ENCODE assay signal across 8 cellular contexts in the genomic region with DNA sequence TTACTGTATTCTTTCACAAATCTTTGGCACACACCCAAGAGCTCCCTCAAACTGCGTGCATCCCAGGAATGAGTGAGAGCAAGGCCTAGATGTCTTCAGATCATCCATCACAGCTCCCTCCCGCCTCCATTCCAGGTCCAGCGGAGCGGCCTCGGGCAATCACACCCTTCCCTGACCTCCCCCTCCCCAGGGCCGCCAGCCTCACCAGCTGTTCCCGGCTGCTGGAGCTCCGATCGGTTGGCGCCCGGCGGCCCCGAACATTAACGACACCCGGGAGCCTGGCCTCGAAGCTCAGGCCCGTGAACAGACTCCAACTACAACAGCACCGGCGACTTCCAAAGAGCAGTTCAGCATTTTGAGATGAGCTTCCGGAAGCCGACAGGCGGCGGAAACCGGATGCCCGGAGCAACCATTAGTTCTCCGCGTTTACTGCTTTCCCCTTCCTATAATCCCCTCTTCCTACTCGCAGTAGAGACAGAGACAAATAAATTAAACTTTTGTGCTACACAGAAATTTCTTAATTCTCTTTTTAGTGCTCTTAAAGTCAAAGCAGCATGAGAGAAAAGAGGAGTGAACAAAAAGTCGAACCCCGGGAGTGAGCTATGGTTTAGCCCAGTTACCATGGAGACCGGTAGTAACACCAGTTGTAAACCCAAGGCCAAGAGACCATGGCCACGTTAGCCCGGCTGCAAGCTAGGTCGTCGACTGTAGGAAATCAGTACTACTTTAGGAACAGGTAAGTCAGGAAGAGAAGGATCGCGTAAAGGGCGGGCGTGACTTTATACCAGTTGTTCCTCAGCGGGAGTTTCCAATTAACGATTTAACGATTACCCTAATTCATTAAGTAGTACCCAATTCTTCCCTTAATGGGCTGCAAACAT. TPM values are rescaled to one million over a fixed set of nuclear protein-coding genes. Genes with fewer than 3 reads are reported as not detected.
DNase-seq lines count a peak whose midpoint lies in the region; ATAC-seq and TF ChIP-seq lines count a peak whose summit lies in the region.

Gene GPATCH2 (minus strand): TSS at position 380 of the 881 bp plus-strand sequence. CDS start 119 bp downstream, at position 261.
Gene SPATA17 (plus strand): TSS at position 634 of the 881 bp plus-strand sequence. CDS start 35 bp downstream, at position 669.

- peak; percentile 93 for DNase-seq in Caki2 (ENCODE audit: low read depth)
- peak; percentile 96 for DNase-seq in HT-29 (ENCODE audit: low spot score)
- DNase-seq in NOMO-1 treated with DMSO at 0.1 percent for 48 hours (lab: John Stamatoyannopoulos, UW; ENCODE audit: unreplicated experiment) = peak; percentile 90
- peak; percentile 85 for DNase-seq in activated CD8-positive, alpha-beta memory T cell treated with anti-CD3 and anti-CD28 coated beads, Interleukin-2, amount 10 ng/mL, durations not matched to agents 7 days and 5 days
- DNase-seq in endodermal cell = peak; percentile 90
- DNase-seq in stimulated activated CD8-positive, alpha-beta memory T cell treated with anti-CD3 and anti-CD28 coated beads, Interleukin-15, amount 100 ng/mL, for 24 hours (ENCODE audit: low read depth) = peak; percentile 24

- H3K27ac ChIP-seq in endodermal cell (ENCODE audit: low read depth, low read length) (peak within 1 kb of the TSS; percentile 99), mesodermal cell (ENCODE audit: low read depth, low read length, severe bottlenecking) (peak within 1 kb of the TSS; percentile 99)

- H3K4me1 ChIP-seq in endodermal cell (ENCODE audit: control insufficient read depth, insufficient read depth, low read length) = no peaks in the 10 kb centered on the region
- no peaks in the 10 kb centered on the region for H3K4me1 ChIP-seq in mesodermal cell (ENCODE audit: control insufficient read depth, insufficient read depth, low read length, poor library complexity, severe bottlenecking)

- peaks cover 28% of the 10 kb centered on the region for H3K4me1 Mint-ChIP-seq in activated CD8-positive, alpha-beta memory T cell treated with anti-CD3 and anti-CD28 coated beads, Interleukin-2, amount 10 ng/mL, durations not matched to agents 7 days and 5 days
- H3K4me1 Mint-ChIP-seq in endodermal cell = peaks cover 9% of the 10 kb centered on the region

- peak within 1 kb of the TSS; percentile 97 for H3K27ac Mint-ChIP-seq in activated CD8-positive, alpha-beta memory T cell treated with anti-CD3 and anti-CD28 coated beads, Interleukin-2, amount 10 ng/mL, durations not matched to agents 7 days and 5 days
- peak within 1 kb of the TSS; percentile 100 for H3K27ac Mint-ChIP-seq in endodermal cell

- in situ Hi-C loops in Caki2 (cut with HindIII; ENCODE audit: low pct_unique_long_range_greater_than_20kb, low sequenced_read_pairs) = no loop called here

- peaks cover 2% of the 10 kb centered on the region for H3K27me3 Mint-ChIP-seq in activated CD8-positive, alpha-beta memory T cell treated with anti-CD3 and anti-CD28 coated beads, Interleukin-2, amount 10 ng/mL, durations not matched to agents 7 days and 5 days
- H3K27me3 Mint-ChIP-seq in endodermal cell (ENCODE audit: insufficient read depth) = peaks cover 3% of the 10 kb centered on the region

- H3K4me3 Mint-ChIP-seq in activated CD8-positive, alpha-beta memory T cell treated with anti-CD3 and anti-CD28 coated beads, Interleukin-2, amount 10 ng/mL, durations not matched to agents 7 days and 5 days = peak within 1 kb of the TSS; percentile 89
- peak within 1 kb of the TSS; percentile 92 for H3K4me3 Mint-ChIP-seq in endodermal cell

- H3K9me3 Mint-ChIP-seq in activated CD8-positive, alpha-beta memory T cell treated with anti-CD3 and anti-CD28 coated beads, Interleukin-2, amount 10 ng/mL, durations not matched to agents 7 days and 5 days (ENCODE audit: low read depth) = no peaks in the 10 kb centered on the region
- no peaks in the 10 kb centered on the region for H3K9me3 Mint-ChIP-seq in endodermal cell

- ATAC-seq in GM21360 (IDR thresholded peaks at IDR 0.05; ENCODE audit: unreplicated experiment) = peak; percentile 97
- peak; percentile 95 for ATAC-seq in activated CD8-positive, alpha-beta memory T cell treated with anti-CD3 and anti-CD28 coated beads, Interleukin-2, amount 10 ng/mL, durations not matched to agents 7 days and 5 days

- H3K9ac ChIP-seq in endodermal cell (ENCODE audit: extremely low read depth, low read length, poor library complexity, severe bottlenecking) = peak within 1 kb of the TSS; percentile 100

- H3K27me3 ChIP-seq in endodermal cell (ENCODE audit: control insufficient read depth, insufficient read depth, low read length, poor library complexity, severe bottlenecking) = no peaks in the 10 kb centered on the region

- TF ChIP-seq CTCF in endodermal cell (conservative IDR thresholded peaks at IDR 0.05) = peak; percentile 60

- H3K9me3 ChIP-seq in endodermal cell (ENCODE audit: control insufficient read depth, low read length) (no peaks in the 10 kb centered on the region), mesodermal cell (ENCODE audit: control insufficient read depth, low read length) (no peaks in the 10 kb centered on the region)

- 1% methylated on average over 17 to 42 of the region's 42 CpGs for WGBS in endodermal cell (ENCODE audit: insufficient coverage in 1 of 2, insufficient read length in 1 of 2), 2 experiments
- WGBS in mesodermal cell (ENCODE audit: insufficient coverage in 2 of 2), 2 experiments = 2% methylated on average over 12 to 25 of the region's 42 CpGs

- CTCF ChIA-PET in activated CD8-positive, alpha-beta memory T cell treated with anti-CD3 and anti-CD28 coated beads, Interleukin-2, amount 10 ng/mL, durations not matched to agents 7 days and 5 days (lab: Charles Lee) = interaction anchor here (1.1 to 1.6 kb wide), 3 partner anchors 10 to 149 kb away, joined by 3 to 5 read pairs (median 5); no protein-coding TSS in a partner anchor

- no peaks in the 10 kb centered on the region for H3K36me3 ChIP-seq in endodermal cell (ENCODE audit: control insufficient read depth, insufficient read depth, low read length)
- no peaks in the 10 kb centered on the region for H3K36me3 ChIP-seq in mesodermal cell (ENCODE audit: control insufficient read depth, insufficient read depth, low read length)

- no peaks in the 10 kb centered on the region for H3K36me3 Mint-ChIP-seq in activated CD8-positive, alpha-beta memory T cell treated with anti-CD3 and anti-CD28 coated beads, Interleukin-2, amount 10 ng/mL, durations not matched to agents 7 days and 5 days
- no peaks in the 10 kb centered on the region for H3K36me3 Mint-ChIP-seq in endodermal cell (ENCODE audit: low read depth)

- H3K4me3 ChIP-seq in endodermal cell (ENCODE audit: low read length) (peak within 1 kb of the TSS; percentile 96), mesodermal cell (ENCODE audit: extremely low read depth, insufficient read depth, low read length, poor library complexity, severe bottlenecking) (peak within 1 kb of the TSS; percentile 82)

RNA-seq across cellular contexts. Expression of gene GPATCH2, which starts in this region (rescaled TPM):
- total RNA-seq in Caki2 (2014; rRNA removed; shearing (Covaris generic); ENCODE audit: low replicate concordance) = 8.4 and 10.2 TPM in 2 replicates
- 5.1 and 6.0 TPM in 2 replicates for total RNA-seq in HT-29 (2014; rRNA removed; shearing (Covaris generic))
- total RNA-seq in activated CD8-positive, alpha-beta memory T cell treated with anti-CD3 and anti-CD28 coated beads, Interleukin-2, amount 10 ng/mL, durations not matched to agents 7 days and 5 days = 1 to 10 TPM; 8.6 to 10.0 TPM
- total RNA-seq in endodermal cell = 10 to 100 TPM; 21.2 to 23.2 TPM
- polyA plus RNA-seq in endodermal cell (2013, experiment 1 of 2) = 16.7 TPM
- 14.7 TPM for polyA plus RNA-seq in endodermal cell (2013, experiment 2 of 2)
- 10.9 TPM for polyA plus RNA-seq in mesodermal cell (2013, experiment 1 of 2)
- polyA plus RNA-seq in mesodermal cell (2013, experiment 2 of 2) = 12.7 TPM

RNA-seq across cellular contexts. Expression of gene SPATA17, which starts in this region (rescaled TPM):
- 5.0 and 17.2 TPM in 2 replicates for total RNA-seq in Caki2 (2014; rRNA removed; shearing (Covaris generic); ENCODE audit: low replicate concordance)
- 0.05 and 1.6 TPM in 2 replicates for total RNA-seq in HT-29 (2014; rRNA removed; shearing (Covaris generic))
- not detected for total RNA-seq in activated CD8-positive, alpha-beta memory T cell treated with anti-CD3 and anti-CD28 coated beads, Interleukin-2, amount 10 ng/mL, durations not matched to agents 7 days and 5 days
- total RNA-seq in endodermal cell = 1 to 10 TPM in 1 of 2 donors, under 1 TPM in 1; 0.93 to 1.6 TPM
- 3.8 TPM for polyA plus RNA-seq in endodermal cell (2013, experiment 1 of 2)
- 1.9 TPM for polyA plus RNA-seq in endodermal cell (2013, experiment 2 of 2)
- polyA plus RNA-seq in mesodermal cell (2013, experiment 1 of 2) = 0.85 TPM
- polyA plus RNA-seq in mesodermal cell (2013, experiment 2 of 2) = 1.1 TPM

Comparison
In these comparisons a context has a peak if more than half of its experiments do, and no peak if none do; other contexts are left out.
1. Peak in every context shown above with its lines: DNase-seq, ATAC-seq, H3K4me3 ChIP-seq and H3K27ac ChIP-seq.
2. DNase-seq: peak in every context shown above with its lines; median percentile 96 in HT-29; 93 in Caki2; 90 in NOMO-1 treated with DMSO at 0.1 percent for 48 hours; 90 in endodermal cell; 85 in activated CD8-positive, alpha-beta memory T cell treated with anti-CD3 and anti-CD28 coated beads, Interleukin-2, amount 10 ng/mL, durations not matched to agents 7 days and 5 days; 24 in stimulated activated CD8-positive, alpha-beta memory T cell treated with anti-CD3 and anti-CD28 coated beads, Interleukin-15, amount 100 ng/mL, for 24 hours.